In genomic region chr16:16151315-16151714, GRCh38 we compare ENCODE assay signal across 21 cellular contexts.
A peak's percentile ranks its signal among the peaks of the same experiment; 100 is the strongest.
DNase-seq lines count a peak whose midpoint lies in the region; ATAC-seq and TF ChIP-seq lines count a peak whose summit lies in the region.
"Had no signal": no experiment of that assay in that cellular context is flagged by ENCODE, and none has a peak within 500 bp of the region (broad histone marks: within the 10 kb centered on the region; RNA-seq: fewer than 3 reads in every experiment).

No MANE protein-coding gene starts in this region.

- no peaks in the 10 kb centered on the region for H3K36me3 ChIP-seq in HEK293 (ENCODE audit: control insufficient read depth in 2 of 2, insufficient read depth in 1 of 2, low read length in 2 of 2)
- H3K36me3 ChIP-seq in muscle layer of colon (ENCODE audit: insufficient read depth, low read length), result no peaks in the 10 kb centered on the region
- H3K36me3 ChIP-seq in tibial artery, result peaks cover 0 to 3% (median 2%) of the 10 kb centered on the region in 3 donors
- H3K36me3 ChIP-seq: breast epithelium had no signal

- H3K27me3 ChIP-seq in muscle layer of colon (ENCODE audit: control insufficient read depth in 1 of 2, insufficient read depth in 2 of 2, low read length in 2 of 2) (no peaks in the 10 kb centered on the region), tibial artery (no peaks in the 10 kb centered on the region)
- H3K27me3 ChIP-seq: breast epithelium, SJSA1, upper lobe of left lung had no signal

- intact Hi-C loops in tibial artery (cut with DNase I; ENCODE audit: low total_unique reads), result no loop called here

- no peaks in the 10 kb centered on the region for H3K4me1 ChIP-seq in HEK293 (ENCODE audit: control insufficient read depth, insufficient read depth, low read length)
- H3K4me1 ChIP-seq in muscle layer of colon (ENCODE audit: insufficient read depth, low read length), result peaks cover 31% of the 10 kb centered on the region
- peaks cover 0 to 31% (median 21%) of the 10 kb centered on the region in 4 donors for H3K4me1 ChIP-seq in tibial artery
- H3K4me1 ChIP-seq: SJSA1 had no signal

- H3K27ac ChIP-seq in HEK293 (ENCODE audit: extremely low read depth, low read depth, low read length) (no peak overlapping the region), muscle layer of colon (ENCODE audit: low read depth, low read length) (peak overlapping the region; percentile 83), tibial artery (peak overlapping the region in 1 of 2 donors; percentile 74)
- H3K27ac ChIP-seq: breast epithelium, psoas muscle, SJSA1, upper lobe of left lung had no signal

- H3K9me3 ChIP-seq in HEK293 (ENCODE audit: control insufficient read depth, insufficient read depth, low read depth, low read length), result no peaks in the 10 kb centered on the region
- no peaks in the 10 kb centered on the region for H3K9me3 ChIP-seq in muscle layer of colon (ENCODE audit: low read length)
- no peaks in the 10 kb centered on the region for H3K9me3 ChIP-seq in tibial artery
- H3K9me3 ChIP-seq: breast epithelium, psoas muscle, SJSA1, upper lobe of left lung had no signal

- CTCF ChIA-PET in HEK293 (lab: Yijun Ruan, JAX), result no interaction called here

- POLR2A ChIA-PET in HEK293 (lab: Yijun Ruan, JAX), result no interaction called here

- no peak for TF ChIP-seq CTCF in HEK293 (tag by site-specific recombination; IDR thresholded peaks at IDR 0.05)
- TF ChIP-seq CTCF in choroid plexus epithelial cell (conservative IDR thresholded peaks at IDR 0.05; ENCODE audit: low read depth, low read length), result no peak
- no peak for TF ChIP-seq CTCF in tibial artery (IDR thresholded peaks at IDR 0.05)

- in situ Hi-C loops in Caki2 (cut with HindIII; ENCODE audit: low pct_unique_long_range_greater_than_20kb, low sequenced_read_pairs), result no loop called here

- DNase-seq in Caki2 (ENCODE audit: low read depth) (peak; percentile 28), choroid plexus epithelial cell (ENCODE audit: low read depth) (peak; percentile 30), tibial artery (no peak)
- DNase-seq in activated CD8-positive, alpha-beta memory T cell treated with anti-CD3 and anti-CD28 coated beads for 24 hours, result no peak
- DNase-seq in NK-92 treated with Interleukin-12 subunit alpha and Interleukin-12 subunit beta, amount 100 ng/mL, for 24 hours (lab: John Stamatoyannopoulos, UW), result no peak
- DNase-seq: activated CD4-positive, alpha-beta T cell treated with anti-CD3 and anti-CD28 coated beads, Interleukin-2, amount 50 U/mL, for 48 hours; amygdala; CD8-positive, alpha-beta memory T cell; DMS153; H9; islet precursor cell; NCI-H446; NCI-H82; psoas muscle; stimulated activated CD4-positive, alpha-beta T cell treated with anti-CD3 and anti-CD28 coated beads, Interleukin-4, amount 100 ng/mL, for 24 hours; upper lobe of left lung had no signal

- no peak for ATAC-seq in GM21367 (IDR thresholded peaks at IDR 0.05; ENCODE audit: unreplicated experiment)

- H3K4me3 ChIP-seq in HEK293 (ENCODE audit: low read depth, low read length) (no peak overlapping the region), choroid plexus epithelial cell (ENCODE audit: low read depth, low read length) (no peak overlapping the region), muscle layer of colon (ENCODE audit: low read depth in 1 of 2, low read length in 2 of 2) (no peak overlapping the region), tibial artery (no peak overlapping the region)
- H3K4me3 ChIP-seq: breast epithelium, psoas muscle, SJSA1, upper lobe of left lung had no signal

- H3K9ac ChIP-seq in muscle layer of colon (ENCODE audit: low read length), result no peak overlapping the region

TF ChIP-seq in HEK293, 187 proteins besides CTCF, POLR2A, EP300 and RAD21:
- TF ChIP-seq, protein P1, sequence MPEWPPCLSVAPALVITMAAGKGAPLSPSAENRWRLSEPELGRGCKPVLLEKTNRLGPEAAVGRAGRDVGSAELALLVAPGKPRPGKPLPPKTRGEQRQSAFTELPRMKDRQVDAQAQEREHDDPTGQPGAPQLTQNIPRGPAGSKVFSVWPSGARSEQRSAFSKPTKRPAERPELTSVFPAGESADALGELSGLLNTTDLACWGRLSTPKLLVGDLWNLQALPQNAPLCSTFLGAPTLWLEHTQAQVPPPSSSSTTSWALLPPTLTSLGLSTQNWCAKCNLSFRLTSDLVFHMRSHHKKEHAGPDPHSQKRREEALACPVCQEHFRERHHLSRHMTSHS (tag by site-specific recombination; IDR thresholded peaks at IDR 0.05), result no peak
- TF ChIP-seq ZEB2 (tag by site-specific recombination; IDR thresholded peaks at IDR 0.05) (no peak), WT1 (tag by site-specific recombination; IDR thresholded peaks at IDR 0.05) (no peak), GFI1B (tag by site-specific recombination; IDR thresholded peaks at IDR 0.05) (no peak), ZFP3 (tag by site-specific recombination; IDR thresholded peaks at IDR 0.05; ENCODE audit: low read depth) (no peak), ZNF513 (tag by site-specific recombination; IDR thresholded peaks at IDR 0.05) (no peak), PRDM1 (tag by site-specific recombination; IDR thresholded peaks at IDR 0.05) (0 out of 2 replicates have a peak, but pooled peaks have one; percentile 20)
TF ChIP-seq in HEK293: peak in this region for 1.

Comparison
In these comparisons a context has a peak if more than half of its experiments do, and no peak if none do; other contexts are left out.
1. DNase-seq: peak in Caki2 (single experiment) and choroid plexus epithelial cell (single experiment); none in activated CD8-positive, alpha-beta memory T cell treated with anti-CD3 and anti-CD28 coated beads for 24 hours (single experiment), tibial artery (0 of 2) and NK-92 treated with Interleukin-12 subunit alpha and Interleukin-12 subunit beta, amount 100 ng/mL, for 24 hours (single experiment).